Comparison of ENCODE assay signal across 16 cellular contexts in the genomic region with DNA sequence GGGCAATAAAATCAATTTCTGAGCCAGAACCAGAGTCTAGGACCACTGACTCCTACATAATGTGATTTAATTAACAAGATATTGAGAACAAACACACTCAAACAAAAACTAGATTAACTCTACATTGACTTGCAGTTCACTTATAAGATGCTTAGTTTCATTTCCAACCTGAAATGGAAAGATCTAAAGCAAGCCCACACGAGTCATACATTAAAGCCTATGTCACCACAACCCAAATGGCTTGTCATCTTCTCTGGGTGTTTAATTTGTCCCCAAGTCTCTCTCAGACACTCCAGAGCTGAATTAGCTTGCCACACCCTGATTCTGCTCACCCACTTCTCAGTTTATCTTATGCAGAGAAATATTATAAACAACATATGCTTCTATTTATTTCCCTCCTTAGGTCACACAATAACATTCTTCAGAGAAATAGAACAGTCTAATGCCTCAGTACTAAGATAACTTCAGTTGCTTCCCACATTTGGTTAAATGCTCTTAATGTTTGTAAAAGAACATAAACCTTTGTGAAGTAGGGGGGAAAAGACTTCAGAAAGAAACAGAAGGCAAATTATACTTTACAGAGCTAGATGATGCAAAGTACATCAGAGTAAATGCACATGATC. TPM values are rescaled to one million over a fixed set of nuclear protein-coding genes. Genes with fewer than 3 reads are reported as not detected.
A peak's percentile ranks its signal among the peaks of the same experiment; 100 is the strongest.
DNase-seq lines count a peak whose midpoint lies in the region; ATAC-seq lines count a peak whose summit lies in the region.
"Had no signal": no experiment of that assay in that cellular context is flagged by ENCODE, and none has a peak within 500 bp of the region (broad histone marks: within the 10 kb centered on the region; RNA-seq: fewer than 3 reads in every experiment).

No MANE protein-coding gene starts in this region.

- peak; percentile 57 for ATAC-seq in activated CD8-positive, alpha-beta memory T cell treated with anti-CD3 and anti-CD28 coated beads, Interleukin-2, amount 10 ng/mL, durations not matched to agents 7 days and 5 days
- ATAC-seq in HG02759 (IDR thresholded peaks at IDR 0.05; ENCODE audit: unreplicated experiment) (peak; percentile 66), left colon (no peak)
- peak; percentile 46 to 53 for ATAC-seq in stimulated activated naive B cell treated with anti-CD40 and anti-IgM and Interleukin-4, amounts not matched to agents 10 μg/mL and 1 μg/mL and 100 μg/mL, for 72 hours (replicated peaks)

- H3K27me3 Mint-ChIP-seq in activated CD8-positive, alpha-beta memory T cell treated with anti-CD3 and anti-CD28 coated beads, Interleukin-2, amount 10 ng/mL, durations not matched to agents 7 days and 5 days = no peaks in the 10 kb centered on the region
- H3K27me3 Mint-ChIP-seq in activated T-helper 1 cell treated with anti-CD3 and anti-CD28 coated beads, Interleukin-12 subunit alpha, Interleukin-12 subunit beta, Interleukin-2, Interleukin-4 antibody, amounts not matched to agents 30 ng/mL and 10 ng/mL and 1 ng/mL, durations not matched to agents 14 hours and 24 hours and 36 hours (ENCODE audit: insufficient read depth) = no peaks in the 10 kb centered on the region
- H3K27me3 Mint-ChIP-seq in stimulated activated naive B cell treated with anti-CD40 and anti-IgM and Interleukin-4, amounts not matched to agents 10 μg/mL and 1 μg/mL and 100 μg/mL, for 72 hours = no peaks in the 10 kb centered on the region
- H3K27me3 Mint-ChIP-seq: activated naive CD4-positive, alpha-beta T cell treated with anti-CD3 and anti-CD28 coated beads, Interleukin-2, amount 50 U/mL, for 24 hours had no signal

- no peak overlapping the region for H3K4me3 Mint-ChIP-seq in activated CD8-positive, alpha-beta memory T cell treated with anti-CD3 and anti-CD28 coated beads, Interleukin-2, amount 10 ng/mL, durations not matched to agents 7 days and 5 days
- H3K4me3 Mint-ChIP-seq in activated T-helper 1 cell treated with anti-CD3 and anti-CD28 coated beads, Interleukin-12 subunit alpha, Interleukin-12 subunit beta, Interleukin-2, Interleukin-4 antibody, amounts not matched to agents 30 ng/mL and 10 ng/mL and 1 ng/mL, durations not matched to agents 14 hours and 24 hours and 36 hours = no peak overlapping the region
- H3K4me3 Mint-ChIP-seq in stimulated activated naive B cell treated with anti-CD40 and anti-IgM and Interleukin-4, amounts not matched to agents 10 μg/mL and 1 μg/mL and 100 μg/mL, for 72 hours = no peak overlapping the region
- H3K4me3 Mint-ChIP-seq: activated naive CD4-positive, alpha-beta T cell treated with anti-CD3 and anti-CD28 coated beads, Interleukin-2, amount 50 U/mL, for 24 hours; mesothelial cell of epicardium; neural progenitor cell had no signal

- H3K4me1 Mint-ChIP-seq in activated CD8-positive, alpha-beta memory T cell treated with anti-CD3 and anti-CD28 coated beads, Interleukin-2, amount 10 ng/mL, durations not matched to agents 7 days and 5 days = peaks cover 24% of the 10 kb centered on the region
- peaks cover 46% of the 10 kb centered on the region for H3K4me1 Mint-ChIP-seq in activated T-helper 1 cell treated with anti-CD3 and anti-CD28 coated beads, Interleukin-12 subunit alpha, Interleukin-12 subunit beta, Interleukin-2, Interleukin-4 antibody, amounts not matched to agents 30 ng/mL and 10 ng/mL and 1 ng/mL, durations not matched to agents 14 hours and 24 hours and 36 hours (ENCODE audit: low read depth)
- peaks cover 3 to 10% of the 10 kb centered on the region in 2 donors for H3K4me1 Mint-ChIP-seq in stimulated activated naive B cell treated with anti-CD40 and anti-IgM and Interleukin-4, amounts not matched to agents 10 μg/mL and 1 μg/mL and 100 μg/mL, for 72 hours
- H3K4me1 Mint-ChIP-seq: mesothelial cell of epicardium had no signal

- peaks cover 3% of the 10 kb centered on the region for H3K36me3 Mint-ChIP-seq in activated CD8-positive, alpha-beta memory T cell treated with anti-CD3 and anti-CD28 coated beads, Interleukin-2, amount 10 ng/mL, durations not matched to agents 7 days and 5 days
- H3K36me3 Mint-ChIP-seq in activated T-helper 1 cell treated with anti-CD3 and anti-CD28 coated beads, Interleukin-12 subunit alpha, Interleukin-12 subunit beta, Interleukin-2, Interleukin-4 antibody, amounts not matched to agents 30 ng/mL and 10 ng/mL and 1 ng/mL, durations not matched to agents 14 hours and 24 hours and 36 hours (ENCODE audit: low read depth) = peaks cover 11% of the 10 kb centered on the region
- peaks cover 0 to 10% of the 10 kb centered on the region in 2 donors for H3K36me3 Mint-ChIP-seq in stimulated activated naive B cell treated with anti-CD40 and anti-IgM and Interleukin-4, amounts not matched to agents 10 μg/mL and 1 μg/mL and 100 μg/mL, for 72 hours
- H3K36me3 Mint-ChIP-seq: mesothelial cell of epicardium had no signal

- no peak for DNase-seq in activated CD8-positive, alpha-beta memory T cell treated with anti-CD3 and anti-CD28 coated beads, Interleukin-2, amount 10 ng/mL, durations not matched to agents 7 days and 5 days
- DNase-seq in activated CD8-positive, alpha-beta memory T cell treated with anti-CD3 and anti-CD28 coated beads, Interleukin-2, amount 50 U/mL, for 48 hours = no peak
- no peak for DNase-seq in activated T-helper 1 cell treated with anti-CD3 and anti-CD28 coated beads, Interleukin-12 subunit alpha, Interleukin-12 subunit beta, Interleukin-2, Interleukin-4 antibody, amounts not matched to agents 30 ng/mL and 10 ng/mL and 1 ng/mL, durations not matched to agents 14 hours and 24 hours and 36 hours (ENCODE audit: low spot score)
- DNase-seq in stimulated activated naive B cell treated with anti-CD40 and anti-IgM and Interleukin-4, amounts not matched to agents 10 μg/mL and 1 μg/mL and 100 μg/mL, for 72 hours = no peak
- DNase-seq in NCI-H510A (lab: John Stamatoyannopoulos, UW) (no peak), left colon (no peak), putamen (ENCODE audit: low spot score) (no peak)
- DNase-seq: activated CD8-positive, alpha-beta memory T cell treated with anti-CD3 and anti-CD28 coated beads for 24 hours; esophagus squamous epithelium; KBM-7; stomach; uterus had no signal

- no peaks in the 10 kb centered on the region for H3K9me3 Mint-ChIP-seq in activated CD8-positive, alpha-beta memory T cell treated with anti-CD3 and anti-CD28 coated beads, Interleukin-2, amount 10 ng/mL, durations not matched to agents 7 days and 5 days (ENCODE audit: low read depth)
- H3K9me3 Mint-ChIP-seq in activated T-helper 1 cell treated with anti-CD3 and anti-CD28 coated beads, Interleukin-12 subunit alpha, Interleukin-12 subunit beta, Interleukin-2, Interleukin-4 antibody, amounts not matched to agents 30 ng/mL and 10 ng/mL and 1 ng/mL, durations not matched to agents 14 hours and 24 hours and 36 hours = no peaks in the 10 kb centered on the region
- no peaks in the 10 kb centered on the region for H3K9me3 Mint-ChIP-seq in stimulated activated naive B cell treated with anti-CD40 and anti-IgM and Interleukin-4, amounts not matched to agents 10 μg/mL and 1 μg/mL and 100 μg/mL, for 72 hours
- H3K9me3 Mint-ChIP-seq: activated naive CD4-positive, alpha-beta T cell treated with anti-CD3 and anti-CD28 coated beads, Interleukin-2, amount 50 U/mL, for 24 hours; neural progenitor cell had no signal

- peak overlapping the region; percentile 18 for H3K27ac Mint-ChIP-seq in activated CD8-positive, alpha-beta memory T cell treated with anti-CD3 and anti-CD28 coated beads, Interleukin-2, amount 10 ng/mL, durations not matched to agents 7 days and 5 days
- peak overlapping the region; percentile 59 for H3K27ac Mint-ChIP-seq in activated T-helper 1 cell treated with anti-CD3 and anti-CD28 coated beads, Interleukin-12 subunit alpha, Interleukin-12 subunit beta, Interleukin-2, Interleukin-4 antibody, amounts not matched to agents 30 ng/mL and 10 ng/mL and 1 ng/mL, durations not matched to agents 14 hours and 24 hours and 36 hours
- no peak overlapping the region for H3K27ac Mint-ChIP-seq in stimulated activated naive B cell treated with anti-CD40 and anti-IgM and Interleukin-4, amounts not matched to agents 10 μg/mL and 1 μg/mL and 100 μg/mL, for 72 hours
- H3K27ac Mint-ChIP-seq: mesothelial cell of epicardium, neural progenitor cell had no signal

- CTCF ChIA-PET in activated CD8-positive, alpha-beta memory T cell treated with anti-CD3 and anti-CD28 coated beads, Interleukin-2, amount 10 ng/mL, durations not matched to agents 7 days and 5 days (lab: Charles Lee) = no interaction called here

- intact Hi-C loops in activated T-helper 1 cell treated with anti-CD3 and anti-CD28 coated beads, Interleukin-12 subunit alpha, Interleukin-12 subunit beta, Interleukin-2, Interleukin-4 antibody, amounts not matched to agents 30 ng/mL and 10 ng/mL and 1 ng/mL, durations not matched to agents 14 hours and 24 hours and 36 hours (cut with micrococcal nuclease) = loop anchor here (1.0 to 10.0 kb wide), 4 partner anchors 9 to 1459 kb away; partner anchors contain the start of gene FBXO30
- intact Hi-C loops in left colon (cut with DNase I, micrococcal nuclease) = no loop called here

RNA-seq across cellular contexts. Expression of gene FBXO30, which starts 8.8 kb away (rescaled TPM):
- 1 to 10 TPM; 4.2 to 7.4 TPM for total RNA-seq in activated CD8-positive, alpha-beta memory T cell treated with anti-CD3 and anti-CD28 coated beads, Interleukin-2, amount 10 ng/mL, durations not matched to agents 7 days and 5 days
- total RNA-seq in activated T-helper 1 cell treated with anti-CD3 and anti-CD28 coated beads, Interleukin-12 subunit alpha, Interleukin-12 subunit beta, Interleukin-2, Interleukin-4 antibody, amounts not matched to agents 30 ng/mL and 10 ng/mL and 1 ng/mL, durations not matched to agents 14 hours and 24 hours and 36 hours = 8.8 TPM in 2 replicates
- total RNA-seq in left colon = 1 to 10 TPM; 5.5 to 9.4 TPM
